In genomic region chr5:9932770-9933169, GRCh38 we compare ENCODE assay signal across 14 cellular contexts.
DNase-seq lines count a peak whose midpoint lies in the region; ATAC-seq, FAIRE-seq and TF ChIP-seq lines count a peak whose summit lies in the region.
"Had no signal": no experiment of that assay in that cellular context is flagged by ENCODE, and none has a peak within 500 bp of the region (broad histone marks: within the 10 kb centered on the region; RNA-seq: fewer than 3 reads in every experiment).

No MANE protein-coding gene starts in this region.

- H2BK120ac ChIP-seq in IMR-90 (ENCODE audit: low read depth, low read length): no peak overlapping the region

- DNase-seq in Caki2 (ENCODE audit: low read depth) (peak; percentile 26), IMR-90 (peak; percentile 81), astrocyte of the cerebellum (ENCODE audit: low read depth) (peak; percentile 11), kidney glomerular epithelial cell (lab: John Stamatoyannopoulos, UW) (peak; percentile 35), GM12892 (ENCODE audit: insufficient read length) (no peak), osteoblast (ENCODE audit: insufficient read length, low spot score, missing footprints) (no peak), NCI-H146 treated with DMSO at 0.1 percent for 48 hours (lab: John Stamatoyannopoulos, UW; ENCODE audit: unreplicated experiment) (no peak)
- DNase-seq: activated CD8-positive, alpha-beta memory T cell treated with anti-CD3 and anti-CD28 coated beads, Interleukin-2, amount 50 U/mL, for 4 hours; activated naive CD8-positive, alpha-beta T cell treated with anti-CD3 and anti-CD28 coated beads for 36 hours; dorsolateral prefrontal cortex; head of caudate nucleus; stimulated activated naive B cell treated with anti-CD40 and anti-IgM and Interleukin-4, amounts not matched to agents 10 μg/mL and 1 μg/mL and 100 μg/mL, for 72 hours had no signal

- no peak for TF ChIP-seq POLR2A in IMR-90 (IDR thresholded peaks at IDR 0.05; ENCODE audit: low read depth, low read length)
- no peak for TF ChIP-seq POLR2A in GM12892 (IDR thresholded peaks at IDR 0.05; ENCODE audit: low read depth, low read length)

- H4K91ac ChIP-seq in IMR-90 (ENCODE audit: insufficient read depth, low read depth, low read length): no peak overlapping the region

- no peak for TF ChIP-seq CTCF in IMR-90 (conservative IDR thresholded peaks at IDR 0.05; ENCODE audit: low read depth, low read length)
- TF ChIP-seq CTCF in astrocyte of the cerebellum (IDR thresholded peaks at IDR 0.05; ENCODE audit: low read depth, low read length, missing control alignments): no peak
- no peak for TF ChIP-seq CTCF in osteoblast (IDR thresholded peaks at IDR 0.05; ENCODE audit: extremely low read depth, low read depth, low read length)

- no peak overlapping the region for H3K56ac ChIP-seq in IMR-90 (ENCODE audit: extremely low read depth, insufficient read depth, low read length)

- ATAC-seq in IMR-90 (ENCODE audit: low read depth): peak; percentile 61; the same call in 1 of the 2 replicates
- ATAC-seq in HG02885 (IDR thresholded peaks at IDR 0.05; ENCODE audit: poor library complexity, unreplicated experiment): no peak
- ATAC-seq: stimulated activated naive B cell treated with anti-CD40 and anti-IgM and Interleukin-4, amounts not matched to agents 10 μg/mL and 1 μg/mL and 100 μg/mL, for 72 hours had no signal

- H3K23ac ChIP-seq in IMR-90 (ENCODE audit: low read depth, low read length): no peak overlapping the region

- 0 out of 2 replicates have a peak, but pooled peaks cover 2% of the 10 kb centered on the region for H3K27me3 ChIP-seq in IMR-90 (ENCODE audit: control insufficient read depth, insufficient read depth, low read length)
- H3K27me3 ChIP-seq in osteoblast (ENCODE audit: insufficient read depth, low read length): no peaks in the 10 kb centered on the region
- H3K27me3 ChIP-seq: dorsolateral prefrontal cortex had no signal

- H2AK9ac ChIP-seq in IMR-90 (replicated peaks; ENCODE audit: low read depth, low read length, poor library complexity): no peak overlapping the region

- peaks cover 9% of the 10 kb centered on the region for H3K9me1 ChIP-seq in IMR-90 (ENCODE audit: insufficient read depth, low read length)

- no peak overlapping the region for H2AK5ac ChIP-seq in IMR-90 (ENCODE audit: low read depth, low read length)

- H3K36me3 ChIP-seq in IMR-90 (ENCODE audit: control insufficient read depth, insufficient read depth, low read length) (no peaks in the 10 kb centered on the region), osteoblast (ENCODE audit: insufficient read depth, low read length) (no peaks in the 10 kb centered on the region)

- TF ChIP-seq RAD21 in IMR-90 (IDR thresholded peaks at IDR 0.05; ENCODE audit: low read length): no peak

- no peak overlapping the region for H4K5ac ChIP-seq in IMR-90 (ENCODE audit: low read depth, low read length)

- FAIRE-seq in GM12892 (lab: Jason Lieb, UNC): no peak

- no peaks in the 10 kb centered on the region for H3K79me1 ChIP-seq in IMR-90 (ENCODE audit: low read depth in 1 of 2, low read length in 2 of 2)

- H3K18ac ChIP-seq in IMR-90 (ENCODE audit: low read depth, low read length): no peak overlapping the region

- dilution Hi-C loops in IMR-90 (cut with HindIII; ENCODE audit: low sequenced_read_pairs, unreplicated experiment): no loop called here

- POLR2A ChIA-PET in IMR-90 (lab: Charles Lee; ENCODE audit: unreplicated experiment): no interaction called here

- H3K4ac ChIP-seq in IMR-90 (ENCODE audit: low read depth, low read length): no peak overlapping the region

- no peak overlapping the region for H3K4me3 ChIP-seq in IMR-90 (ENCODE audit: insufficient read depth, low read depth, low read length)
- no peak overlapping the region for H3K4me3 ChIP-seq in astrocyte of the cerebellum (ENCODE audit: low read depth, low read length)
- H3K4me3 ChIP-seq in osteoblast (ENCODE audit: insufficient read depth, low read length): no peak overlapping the region
- H3K4me3 ChIP-seq: dorsolateral prefrontal cortex had no signal

- BruUV-seq in IMR-90 (replicated peaks; lab: Mats Ljungman, UMichigan): no TSS peak

- H2AFZ ChIP-seq in IMR-90 (replicated peaks; ENCODE audit: low read length, poor library complexity) (no peak overlapping the region), osteoblast (ENCODE audit: low read length) (no peak overlapping the region)
- H2AFZ ChIP-seq: parathyroid adenoma had no signal

- H3K9ac ChIP-seq in IMR-90 (ENCODE audit: low read depth, low read length): no peak overlapping the region
- H3K9ac ChIP-seq: parathyroid adenoma had no signal

- no peak overlapping the region for H2BK5ac ChIP-seq in IMR-90 (ENCODE audit: low read depth, low read length, poor library complexity, severe bottlenecking)

- no peak overlapping the region for H3K4me2 ChIP-seq in IMR-90 (ENCODE audit: low read depth, low read length)
- no peak overlapping the region for H3K4me2 ChIP-seq in osteoblast (ENCODE audit: insufficient read depth, low read length)

- no peak overlapping the region for H2BK20ac ChIP-seq in IMR-90 (ENCODE audit: low read depth, low read length)

- intact Hi-C loops in IMR-90 (cut with micrococcal nuclease): no loop called here

- in situ Hi-C loops in Caki2 (cut with HindIII; ENCODE audit: low pct_unique_long_range_greater_than_20kb, low sequenced_read_pairs) (no loop called here), IMR-90 (cut with MboI; ENCODE audit: low sequenced_read_pairs) (no loop called here), astrocyte of the cerebellum (cut with HindIII; ENCODE audit: low sequenced_read_pairs) (no loop called here)

- H3K79me2 ChIP-seq in osteoblast (ENCODE audit: insufficient read depth, low read length): no peaks in the 10 kb centered on the region
- H3K79me2 ChIP-seq: parathyroid adenoma had no signal

- H3K14ac ChIP-seq in IMR-90 (replicated peaks; ENCODE audit: low read depth, low read length): no peak overlapping the region

- H3K4me1 ChIP-seq in IMR-90 (ENCODE audit: control insufficient read depth, insufficient read depth, low read length) (peaks cover 5% of the 10 kb centered on the region), osteoblast (ENCODE audit: insufficient read depth, low read length) (no peaks in the 10 kb centered on the region)

- H3K27ac ChIP-seq in IMR-90 (ENCODE audit: insufficient read depth, low read length) (no peak overlapping the region), osteoblast (ENCODE audit: low read depth, low read length) (no peak overlapping the region)
- H3K27ac ChIP-seq: dorsolateral prefrontal cortex, parathyroid adenoma had no signal

- no peak overlapping the region for H2BK15ac ChIP-seq in IMR-90 (ENCODE audit: low read depth, low read length)

- no peak overlapping the region for H4K8ac ChIP-seq in IMR-90 (ENCODE audit: low read depth in 2 of 2, low read length in 2 of 2)

- no peaks in the 10 kb centered on the region for H4K20me1 ChIP-seq in IMR-90 (ENCODE audit: insufficient read depth, low read length)
- H4K20me1 ChIP-seq in osteoblast (ENCODE audit: insufficient read depth, low read length): no peaks in the 10 kb centered on the region

- CTCF ChIA-PET in IMR-90 (lab: Yijun Ruan, JAX): interaction anchor here (0.6 kb wide), 1 partner anchor 30 kb away, joined by 3 read pairs; no protein-coding TSS in a partner anchor

- no peaks in the 10 kb centered on the region for H3K9me3 ChIP-seq in IMR-90 (ENCODE audit: control insufficient read depth, insufficient read depth, low read length)
- no peaks in the 10 kb centered on the region for H3K9me3 ChIP-seq in osteoblast (ENCODE audit: low read depth, low read length)

TF ChIP-seq in IMR-90, 13 proteins besides CTCF, POLR2A, EP300 and RAD21:
- TF ChIP-seq USF2 (IDR thresholded peaks at IDR 0.05; ENCODE audit: low read depth, low read length) (peak; percentile 90), FOS (IDR thresholded peaks at IDR 0.05; ENCODE audit: low read depth, low read length) (no peak), CEBPB (IDR thresholded peaks at IDR 0.05; ENCODE audit: low read depth, low read length) (no peak), MAFK (IDR thresholded peaks at IDR 0.05; ENCODE audit: low read depth, low read length) (no peak), NFE2L2 (IDR thresholded peaks at IDR 0.05; ENCODE audit: low read depth, low read length) (no peak)
- TF ChIP-seq, protein P1, sequence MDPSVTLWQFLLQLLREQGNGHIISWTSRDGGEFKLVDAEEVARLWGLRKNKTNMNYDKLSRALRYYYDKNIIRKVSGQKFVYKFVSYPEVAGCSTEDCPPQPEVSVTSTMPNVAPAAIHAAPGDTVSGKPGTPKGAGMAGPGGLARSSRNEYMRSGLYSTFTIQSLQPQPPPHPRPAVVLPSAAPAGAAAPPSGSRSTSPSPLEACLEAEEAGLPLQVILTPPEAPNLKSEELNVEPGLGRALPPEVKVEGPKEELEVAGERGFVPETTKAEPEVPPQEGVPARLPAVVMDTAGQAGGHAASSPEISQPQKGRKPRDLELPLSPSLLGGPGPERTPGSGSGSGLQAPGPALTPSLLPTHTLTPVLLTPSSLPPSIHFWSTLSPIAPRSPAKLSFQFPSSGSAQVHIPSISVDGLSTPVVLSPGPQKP (IDR thresholded peaks at IDR 0.05; ENCODE audit: borderline replicate concordance, low read depth, low read length): no peak

Comparison
In these comparisons a context has a peak if more than half of its experiments do, and no peak if none do; other contexts are left out.
1. DNase-seq: peak in Caki2 (single experiment), IMR-90 (single experiment), astrocyte of the cerebellum (single experiment) and kidney glomerular epithelial cell (single experiment); none in GM12892 (single experiment), osteoblast (single experiment) and NCI-H146 treated with DMSO at 0.1 percent for 48 hours (single experiment).